16 cellular contexts compared by ENCODE assay signal in genomic region chr1:33971018-33971710, GRCh38.
DNase-seq lines count a peak whose midpoint lies in the region; ATAC-seq, FAIRE-seq and TF ChIP-seq lines count a peak whose summit lies in the region.
"Had no signal": no experiment of that assay in that cellular context is flagged by ENCODE, and none has a peak within 500 bp of the region (broad histone marks: within the 10 kb centered on the region; RNA-seq: fewer than 3 reads in every experiment).

No MANE protein-coding gene starts in this region.

- H3K4me3 ChIP-seq in AG09309 (ENCODE audit: control insufficient read depth, low read depth, low read length) (no peak overlapping the region), fibroblast of villous mesenchyme (ENCODE audit: low read depth, low read length) (no peak overlapping the region)

- TF ChIP-seq CTCF in AG09309 (IDR thresholded peaks at IDR 0.05; ENCODE audit: control insufficient read depth, insufficient read depth, low read depth, low read length, missing control alignments), result no peak
- TF ChIP-seq CTCF in fibroblast of villous mesenchyme (IDR thresholded peaks at IDR 0.05; ENCODE audit: insufficient read depth, low read depth, low read length), result no peak

- DNase-seq in AG09309 (ENCODE audit: low read depth) (peak; percentile 69), RPMI7951 (ENCODE audit: low read depth) (peak; percentile 15), fibroblast of villous mesenchyme (ENCODE audit: low read depth) (peak; percentile 30), occipital lobe (lab: John Stamatoyannopoulos, UW) (peak; percentile 71), NCI-H446 (lab: John Stamatoyannopoulos, UW) (no peak), H54 (ENCODE audit: insufficient read length, low spot score) (no peak)
- DNase-seq: ACHN; activated naive CD4-positive, alpha-beta T cell treated with Interleukin-2 at 50 U/mL for 16 hours; Calu3; effector memory CD8-positive, alpha-beta T cell; foreskin keratinocyte; stimulated activated naive CD4-positive, alpha-beta T cell had no signal

- no peak for ATAC-seq in GM18498 (IDR thresholded peaks at IDR 0.05; ENCODE audit: unreplicated experiment)
- no peak for ATAC-seq in HG03457 (IDR thresholded peaks at IDR 0.05; ENCODE audit: unreplicated experiment)
- ATAC-seq: activated CD4-positive, CD25-positive, alpha-beta regulatory T cell treated with anti-CD3 and anti-CD28 coated beads, Interleukin-2, amount 50 U/mL, for 24 hours; effector memory CD8-positive, alpha-beta T cell; foreskin keratinocyte had no signal

- no peak for FAIRE-seq in H54 (lab: Jason Lieb, UNC)
- FAIRE-seq: urothelium cell line had no signal

- no peak for TF ChIP-seq POLR2A in H54 (IDR thresholded peaks at IDR 0.05; ENCODE audit: low read depth, low read length)

Comparison
In these comparisons a context has a peak if more than half of its experiments do, and no peak if none do; other contexts are left out.
1. DNase-seq: peak in AG09309 (single experiment), RPMI7951 (single experiment), fibroblast of villous mesenchyme (single experiment) and occipital lobe (single experiment); none in NCI-H446 (0 of 2) and H54 (single experiment).